In the genomic region with DNA sequence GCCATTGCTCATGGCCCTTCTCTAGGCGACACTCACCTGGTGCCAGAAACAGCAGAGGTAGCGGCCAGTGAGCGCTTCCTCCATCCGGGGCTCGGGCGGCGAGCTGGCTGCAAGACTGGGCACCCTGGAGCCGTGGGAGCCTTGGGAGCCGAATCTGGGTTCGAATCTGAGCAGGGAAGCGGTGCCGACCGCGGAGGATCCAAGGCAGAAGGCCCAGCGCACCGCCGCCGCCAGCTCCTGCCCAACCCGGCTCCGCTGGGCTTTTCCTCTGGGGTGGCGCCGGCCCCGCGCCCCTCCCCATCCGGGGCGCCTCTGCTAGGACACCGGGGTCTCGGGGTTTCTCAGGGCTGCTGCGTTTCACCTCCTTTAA, we compare ENCODE assay signal across 22 cellular contexts. TPM values are rescaled to one million over a fixed set of nuclear protein-coding genes. Genes with fewer than 3 reads are reported as not detected.
DNase-seq lines count a peak whose midpoint lies in the region; ATAC-seq, FAIRE-seq and TF ChIP-seq lines count a peak whose summit lies in the region.
"Had no signal": no experiment of that assay in that cellular context is flagged by ENCODE, and none has a peak within 500 bp of the region (broad histone marks: within the 10 kb centered on the region; RNA-seq: fewer than 3 reads in every experiment).

No MANE protein-coding gene starts in this region.

- no peak overlapping the region for H3K56ac ChIP-seq in H9 (ENCODE audit: insufficient read length, low read depth, low read length)
- no peak overlapping the region for H3K56ac ChIP-seq in mesendoderm (ENCODE audit: low read length)

- no peak overlapping the region for H4K8ac ChIP-seq in H9 (replicated peaks; ENCODE audit: insufficient read length, low read depth, low read length)
- H4K8ac ChIP-seq in mesendoderm (ENCODE audit: low read depth, low read length), result no peak overlapping the region

- H3K18ac ChIP-seq in H9 (ENCODE audit: insufficient read length, low read depth, low read length) (no peak overlapping the region), mesendoderm (ENCODE audit: low read length) (no peak overlapping the region)

- H3K27me3 ChIP-seq in H9 (ENCODE audit: insufficient read depth, low read length), result peaks cover 79% of the 10 kb centered on the region
- peaks cover 79% of the 10 kb centered on the region for H3K27me3 ChIP-seq in mesendoderm (ENCODE audit: insufficient read depth, low read length, poor library complexity)

- peak overlapping the region; percentile 29 for H3K4me2 ChIP-seq in H9 (ENCODE audit: insufficient read depth, insufficient read length, low read length)
- no peak overlapping the region for H3K4me2 ChIP-seq in mesendoderm (ENCODE audit: low read length)

- H3K36me3 ChIP-seq in kidney (ENCODE audit: control insufficient read depth in 1 of 2, insufficient read depth in 2 of 2, low read length in 2 of 2) (no peaks in the 10 kb centered on the region), mesendoderm (ENCODE audit: control insufficient read depth, insufficient read depth, low read length) (no peaks in the 10 kb centered on the region)

- H2BK15ac ChIP-seq in H9 (ENCODE audit: low read depth, low read length) (no peak overlapping the region), mesendoderm (replicated peaks; ENCODE audit: low read depth) (no peak overlapping the region)

- H2AFZ ChIP-seq in H9 (ENCODE audit: low read length), result no peak overlapping the region
- H2AFZ ChIP-seq: GM23248 had no signal

- no peak overlapping the region for H4K91ac ChIP-seq in H9 (ENCODE audit: insufficient read length, low read depth, low read length)

- intact Hi-C loops in kidney (cut with DNase I), result no loop called here

- no peak overlapping the region for H2BK20ac ChIP-seq in H9 (ENCODE audit: low read depth, low read length, poor library complexity, severe bottlenecking)

- H2BK12ac ChIP-seq in H9 (ENCODE audit: insufficient read length, low read depth, low read length), result no peak overlapping the region

- no peak overlapping the region for H4K5ac ChIP-seq in H9 (ENCODE audit: insufficient read length, low read depth, low read length)
- no peak overlapping the region for H4K5ac ChIP-seq in mesendoderm (ENCODE audit: low read length)

- H3K4me1 ChIP-seq in H9 (ENCODE audit: insufficient read depth, low read length) (peaks cover 1% of the 10 kb centered on the region; the same call in 1 of the 2 replicates), kidney (ENCODE audit: control insufficient read depth in 1 of 2, insufficient read depth in 1 of 2, low read depth in 1 of 2, low read length in 2 of 2) (peaks cover 0 to 3% of the 10 kb centered on the region in 2 donors), mesendoderm (ENCODE audit: control insufficient read depth, low read depth, low read length) (no peaks in the 10 kb centered on the region)

- no peak for TF ChIP-seq CTCF in H9 (conservative IDR thresholded peaks at IDR 0.05)
- no peak for TF ChIP-seq CTCF in chondrocyte (IDR thresholded peaks at IDR 0.05)
- no peak for TF ChIP-seq CTCF in kidney (IDR thresholded peaks at IDR 0.05; ENCODE audit: borderline replicate concordance, extremely low read depth, insufficient read depth)
- TF ChIP-seq CTCF in retinal pigment epithelial cell (conservative IDR thresholded peaks at IDR 0.05; ENCODE audit: low read depth, low read length), result no peak

- no peak for ATAC-seq in HG02840 (IDR thresholded peaks at IDR 0.05; ENCODE audit: low FRiP score, unreplicated experiment)

- no peaks in the 10 kb centered on the region for H3K9me3 Mint-ChIP-seq in H9
- H3K9me3 Mint-ChIP-seq in chondrocyte (ENCODE audit: low read depth), result no peaks in the 10 kb centered on the region
- H3K9me3 Mint-ChIP-seq: T-helper 1 cell treated with Interleukin-12 subunit alpha and Interleukin-12 subunit beta and Interleukin-4 antibody, amounts not matched to agents 30 μg/mL and 1 μg/mL, for 36 hours had no signal

- no peak overlapping the region for H3K27ac ChIP-seq in H9 (ENCODE audit: insufficient read length, low read depth, low read length)
- H3K27ac ChIP-seq in kidney (ENCODE audit: low read depth in 2 of 2, low read length in 2 of 2), result peak overlapping the region; percentile 76 to 83
- no peak overlapping the region for H3K27ac ChIP-seq in mesendoderm (ENCODE audit: low read depth, low read length)
- H3K27ac ChIP-seq: GM23248 had no signal

- H3K27ac Mint-ChIP-seq in H9 (no peak overlapping the region), chondrocyte (ENCODE audit: unreplicated experiment) (no peak overlapping the region)
- H3K27ac Mint-ChIP-seq: T-helper 1 cell treated with Interleukin-12 subunit alpha and Interleukin-12 subunit beta and Interleukin-4 antibody, amounts not matched to agents 30 μg/mL and 1 μg/mL, for 36 hours had no signal

- peaks cover 15% of the 10 kb centered on the region for H3K23me2 ChIP-seq in H9 (ENCODE audit: insufficient read length, low read depth, low read length, poor library complexity, severe bottlenecking)

- no peak for FAIRE-seq in kidney (lab: Jason Lieb, UNC)
- FAIRE-seq: RCC 7860 had no signal

- DNase-seq in H9 (no peak), chondrocyte (ENCODE audit: low spot score) (no peak), kidney (no peak), retinal pigment epithelial cell (ENCODE audit: low read depth) (no peak), mesendoderm (no peak), SIG-M5 (lab: John Stamatoyannopoulos, UW) (no peak)
- no peak for DNase-seq in activated T-cell treated with anti-CD3 and anti-CD28 coated beads, Interleukin-2, amount 50 U/mL, for 1 hour
- DNase-seq: activated CD4-positive, CD25-positive, alpha-beta regulatory T cell treated with anti-CD3 and anti-CD28 coated beads, Interleukin-2, amount 50 U/mL, for 72 hours; effector CD4-positive, alpha-beta T cell; GF-D8; GM23248; Kasumi-1; NCI-H1694 treated with DMSO at 0.1 percent for 48 hours; NCI-H69 had no signal

- H2BK120ac ChIP-seq in H9 (ENCODE audit: low read depth, low read length, poor library complexity, severe bottlenecking) (no peak overlapping the region), mesendoderm (ENCODE audit: low read depth, low read length) (no peak overlapping the region)

- no peaks in the 10 kb centered on the region for H3K79me1 ChIP-seq in H9 (ENCODE audit: insufficient read depth, low read depth, low read length, poor library complexity, severe bottlenecking)
- no peaks in the 10 kb centered on the region for H3K79me1 ChIP-seq in mesendoderm (ENCODE audit: low read length)

- H2BK5ac ChIP-seq in H9 (ENCODE audit: insufficient read length, low read length) (no peak overlapping the region), mesendoderm (ENCODE audit: low read length) (no peak overlapping the region)

- no CpG with 5 or more reads among the region's 29 CpGs for WGBS in H9 (ENCODE audit: extremely low coverage, insufficient read length, low lambda C conversion rate)
- WGBS in mesendoderm (ENCODE audit: extremely low coverage, insufficient coverage, low lambda C conversion rate), result no CpG with 5 or more reads among the region's 29 CpGs

- H3K4ac ChIP-seq in H9 (ENCODE audit: low read depth, low read length) (no peak overlapping the region), mesendoderm (ENCODE audit: low read depth, low read length) (no peak overlapping the region)

- H3K14ac ChIP-seq in H9 (ENCODE audit: insufficient read depth, low read length), result no peak overlapping the region; the same call in 1 of the 2 replicates

- H3K9me3 ChIP-seq in H9 (ENCODE audit: control insufficient read depth, low read depth, low read length) (no peaks in the 10 kb centered on the region), kidney (ENCODE audit: control insufficient read depth in 1 of 2, low read length in 2 of 2) (no peaks in the 10 kb centered on the region)

- H3K36me3 Mint-ChIP-seq in H9 (ENCODE audit: insufficient read depth in 1 of 3, low read depth in 3 of 3), result no peaks in the 10 kb centered on the region
- peaks cover 3% of the 10 kb centered on the region for H3K36me3 Mint-ChIP-seq in chondrocyte (ENCODE audit: low read depth)

- H3K27me3 Mint-ChIP-seq in H9 (ENCODE audit: low read depth) (peaks cover 86% of the 10 kb centered on the region), chondrocyte (ENCODE audit: low read depth) (peaks cover 19% of the 10 kb centered on the region)

- H3K79me2 ChIP-seq in H9 (ENCODE audit: insufficient read depth, low read length) (no peaks in the 10 kb centered on the region), mesendoderm (ENCODE audit: control insufficient read depth, insufficient read depth, low read length) (no peaks in the 10 kb centered on the region)

- H3T11ph ChIP-seq in H9 (ENCODE audit: low read length), result no peak overlapping the region

- peaks cover 6 to 23% of the 10 kb centered on the region in 2 experiments for H3K4me1 Mint-ChIP-seq in H9
- H3K4me1 Mint-ChIP-seq in chondrocyte (ENCODE audit: low read depth), result peaks cover 14% of the 10 kb centered on the region

- H3K4me3 ChIP-seq in kidney (ENCODE audit: low read length in 2 of 2) (peak overlapping the region; percentile 45 to 69), retinal pigment epithelial cell (ENCODE audit: low read length) (peak overlapping the region; percentile 91), mesendoderm (ENCODE audit: low read length) (no peak overlapping the region)
- H3K4me3 ChIP-seq: GM23248 had no signal

- H4K20me1 ChIP-seq in H9 (ENCODE audit: control insufficient read depth, insufficient read depth, insufficient read length), result no peaks in the 10 kb centered on the region

- H3K4me3 Mint-ChIP-seq in H9 (peak overlapping the region in 1 of 2 experiments; percentile 68; a peak in 2 of 5 replicates), chondrocyte (ENCODE audit: unreplicated experiment) (peak overlapping the region; percentile 68)
- H3K4me3 Mint-ChIP-seq: T-helper 1 cell treated with Interleukin-12 subunit alpha and Interleukin-12 subunit beta and Interleukin-4 antibody, amounts not matched to agents 30 μg/mL and 1 μg/mL, for 36 hours had no signal

- H3K9ac ChIP-seq in H9 (ENCODE audit: extremely low read depth, insufficient read length, low read length), result no peak overlapping the region
- H3K9ac ChIP-seq in kidney (ENCODE audit: low read length in 2 of 2), result peak overlapping the region; percentile 56 to 80
- no peak overlapping the region for H3K9ac ChIP-seq in mesendoderm (ENCODE audit: low read length)
- H3K9ac ChIP-seq: GM23248 had no signal

- no peak overlapping the region for H3K23ac ChIP-seq in H9 (ENCODE audit: insufficient read length, low read depth, low read length)
- H3K23ac ChIP-seq in mesendoderm (ENCODE audit: low read length), result no peak overlapping the region

- no peak overlapping the region for H2AK5ac ChIP-seq in H9 (ENCODE audit: insufficient read length, low read length)
- no peak overlapping the region for H2AK5ac ChIP-seq in mesendoderm (ENCODE audit: low read length)

RNA-seq across cellular contexts. Expression of a gene that starts 1.7 kb away (rescaled TPM):
- total RNA-seq in H9 (2021) (0.17 and 0.70 TPM in 2 replicates), chondrocyte (10.4 to 19.0 TPM (median 18.3 TPM) in 3 replicates), kidney (21.9 TPM)
- polyA plus RNA-seq in kidney (ENCODE audit: insufficient read depth, low read depth, low replicate concordance), result 3.0 TPM
- 0.15 TPM for polyA plus RNA-seq in mesendoderm (2013, experiment 1 of 2)
- 0.39 TPM for polyA plus RNA-seq in mesendoderm (2013, experiment 2 of 2)
- total RNA-seq: GM23248, mononuclear cell had no signal

RNA-seq across cellular contexts. Expression of a gene that starts 46.0 kb away (rescaled TPM):
- total RNA-seq in H9 (2021), result not detected in 2 replicates
- total RNA-seq in chondrocyte, result not detected in 3 replicates
- total RNA-seq in kidney, result not detected
- not detected for polyA plus RNA-seq in kidney (ENCODE audit: insufficient read depth, low read depth, low replicate concordance)
- not detected for polyA plus RNA-seq in mesendoderm (2013, experiment 1 of 2)
- not detected for polyA plus RNA-seq in mesendoderm (2013, experiment 2 of 2)
- total RNA-seq: fibroblast of villous mesenchyme, GM23248, mononuclear cell, skeletal muscle tissue, subcutaneous adipose tissue had no signal
- polyA plus RNA-seq: AG04450, GM23248 had no signal

Comparison
In these comparisons a context has a peak if more than half of its experiments do, and no peak if none do; other contexts are left out.
1. H3K27ac ChIP-seq: peak in kidney (2 of 2); none in H9 (single experiment) and mesendoderm (single experiment).
2. H3K9ac ChIP-seq: peak in kidney (2 of 2); none in H9 (single experiment) and mesendoderm (single experiment).